8 cellular contexts compared by ENCODE assay signal in the genomic region with DNA sequence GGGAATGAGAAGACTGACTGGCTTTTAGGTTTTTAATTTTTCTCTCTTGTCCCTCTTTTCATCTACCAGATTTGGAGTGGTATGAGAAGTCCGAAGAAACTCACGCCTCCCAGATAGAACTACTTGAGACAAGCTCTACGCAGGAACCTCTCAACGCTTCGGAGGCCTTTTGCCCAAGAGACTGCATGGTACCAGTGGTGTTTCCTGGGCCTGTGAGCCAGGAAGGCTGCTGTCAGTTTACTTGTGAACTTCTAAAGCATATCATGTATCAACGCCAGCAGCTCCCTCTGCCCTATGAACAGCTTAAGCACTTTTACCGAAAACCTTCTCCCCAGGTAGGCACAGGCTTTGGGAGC. TPM values are rescaled to one million over a fixed set of nuclear protein-coding genes. Genes with fewer than 3 reads are reported as not detected.
A peak's percentile ranks its signal among the peaks of the same experiment; 100 is the strongest.
DNase-seq lines count a peak whose midpoint lies in the region; ATAC-seq and TF ChIP-seq lines count a peak whose summit lies in the region.

No MANE protein-coding gene starts in this region.

- H3K27me3 ChIP-seq in GM23338 (ENCODE audit: insufficient read depth) (no peaks in the 10 kb centered on the region), psoas muscle (ENCODE audit: insufficient read depth in 3 of 3, low read length in 2 of 3) (no peaks in the 10 kb centered on the region)

- H3K4me1 Mint-ChIP-seq in GM23338: peaks cover 16% of the 10 kb centered on the region
- H3K4me1 Mint-ChIP-seq in activated CD4-positive, alpha-beta T cell treated with anti-CD3 and anti-CD28 coated beads, Interleukin-2, amount 10 ng/mL, durations not matched to agents 24 days and 14 days: peaks cover 37% of the 10 kb centered on the region

- peak overlapping the region; percentile 98 for H3K4me3 Mint-ChIP-seq in GM23338
- H3K4me3 Mint-ChIP-seq in activated CD4-positive, alpha-beta T cell treated with anti-CD3 and anti-CD28 coated beads, Interleukin-2, amount 10 ng/mL, durations not matched to agents 24 days and 14 days: peak overlapping the region; percentile 99

- H3K36me3 ChIP-seq in GM23338 (ENCODE audit: insufficient read depth) (peaks cover 19% of the 10 kb centered on the region), psoas muscle (ENCODE audit: insufficient read depth in 1 of 2, low read depth in 1 of 2) (peaks cover 3 to 45% of the 10 kb centered on the region in 2 donors)

- peaks cover 23% of the 10 kb centered on the region for H4K20me1 ChIP-seq in GM23338 (replicated peaks; ENCODE audit: insufficient read depth)

- peak overlapping the region; percentile 94 for H3K4me2 ChIP-seq in GM23338

- TF ChIP-seq CTCF in AG09309 (IDR thresholded peaks at IDR 0.05; ENCODE audit: control insufficient read depth, insufficient read depth, low read depth, low read length, missing control alignments) (no peak), GM23338 (conservative IDR thresholded peaks at IDR 0.05; ENCODE audit: low read depth in 2 of 2) (no peak), fibroblast of the aortic adventitia (IDR thresholded peaks at IDR 0.05; ENCODE audit: insufficient read depth, low read length) (no peak), psoas muscle (IDR thresholded peaks at IDR 0.05) (no peak)

- H3K4me3 ChIP-seq in AG09309 (ENCODE audit: control insufficient read depth, low read depth, low read length): peak overlapping the region; percentile 93
- H3K4me3 ChIP-seq in GM23338: peak overlapping the region; percentile 99
- H3K4me3 ChIP-seq in fibroblast of the aortic adventitia (ENCODE audit: low read depth, low read length): peak overlapping the region; percentile 97
- peak overlapping the region; percentile 92 for H3K4me3 ChIP-seq in psoas muscle

- ATAC-seq in GM23338 (no peak), psoas muscle (peak; percentile 16 to 42 (median 30)), HG03039 (IDR thresholded peaks at IDR 0.05; ENCODE audit: unreplicated experiment) (no peak)

- 0 out of 2 replicates have a peak, but pooled peaks cover 3% of the 10 kb centered on the region for H3F3A ChIP-seq in GM23338 (replicated peaks; ENCODE audit: low read depth)

- no peaks in the 10 kb centered on the region for H3K9me2 ChIP-seq in GM23338 (ENCODE audit: insufficient read depth)

- H3K9me3 ChIP-seq in psoas muscle: no peaks in the 10 kb centered on the region

- peak overlapping the region; percentile 76 for H2AFZ ChIP-seq in GM23338

- H3K9me3 Mint-ChIP-seq in GM23338: no peaks in the 10 kb centered on the region
- no peaks in the 10 kb centered on the region for H3K9me3 Mint-ChIP-seq in activated CD4-positive, alpha-beta T cell treated with anti-CD3 and anti-CD28 coated beads, Interleukin-2, amount 10 ng/mL, durations not matched to agents 24 days and 14 days

- DNase-seq in AG09309 (ENCODE audit: low read depth) (no peak), GM23338 (ENCODE audit: low spot score) (peak; percentile 10), fibroblast of the aortic adventitia (ENCODE audit: low read depth) (peak; percentile 27), psoas muscle (no peak), MV-4-11 (lab: John Stamatoyannopoulos, UW) (no peak), inferior parietal cortex (ENCODE audit: extremely low spot score) (no peak)
- DNase-seq in activated CD4-positive, alpha-beta T cell treated with anti-CD3 and anti-CD28 coated beads, Interleukin-2, amount 10 ng/mL, durations not matched to agents 24 days and 14 days: peak; percentile 75

- peaks cover 44% of the 10 kb centered on the region for H3K79me2 ChIP-seq in GM23338 (replicated peaks; ENCODE audit: insufficient read depth)

- H3K27ac ChIP-seq in GM23338 (ENCODE audit: low read depth): 0 out of 2 replicates have a peak overlapping the region, but pooled peaks have one; percentile 51
- peak overlapping the region; percentile 92 for H3K27ac ChIP-seq in psoas muscle

- H3K27ac Mint-ChIP-seq in GM23338: peak overlapping the region; percentile 96
- peak overlapping the region; percentile 96 for H3K27ac Mint-ChIP-seq in activated CD4-positive, alpha-beta T cell treated with anti-CD3 and anti-CD28 coated beads, Interleukin-2, amount 10 ng/mL, durations not matched to agents 24 days and 14 days

- 11 to 18% (median 14%) methylated on average over 7 of the region's 7 CpGs for WGBS in psoas muscle, 3 donors

- intact Hi-C loops in activated CD4-positive, alpha-beta T cell treated with anti-CD3 and anti-CD28 coated beads, Interleukin-2, amount 10 ng/mL, durations not matched to agents 24 days and 14 days (cut with micrococcal nuclease): loop anchor here (10.0 kb wide), 1 partner anchor 439 kb away; no protein-coding TSS in a partner anchor
- intact Hi-C loops in psoas muscle (cut with DNase I): loop anchor here in 1 of 2 donors (10.0 kb wide), 1 partner anchor 439 kb away; no protein-coding TSS in a partner anchor

- H3K36me3 Mint-ChIP-seq in GM23338 (ENCODE audit: low read depth): peaks cover 53% of the 10 kb centered on the region
- H3K36me3 Mint-ChIP-seq in activated CD4-positive, alpha-beta T cell treated with anti-CD3 and anti-CD28 coated beads, Interleukin-2, amount 10 ng/mL, durations not matched to agents 24 days and 14 days (ENCODE audit: low read depth): peaks cover 39% of the 10 kb centered on the region

- peaks cover 7% of the 10 kb centered on the region for H3K27me3 Mint-ChIP-seq in GM23338 (ENCODE audit: insufficient read depth, low read depth, poor library complexity)
- no peaks in the 10 kb centered on the region for H3K27me3 Mint-ChIP-seq in activated CD4-positive, alpha-beta T cell treated with anti-CD3 and anti-CD28 coated beads, Interleukin-2, amount 10 ng/mL, durations not matched to agents 24 days and 14 days

- H3K4me1 ChIP-seq in GM23338 (ENCODE audit: insufficient read depth): peaks cover 13% of the 10 kb centered on the region
- peaks cover 42% of the 10 kb centered on the region for H3K4me1 ChIP-seq in psoas muscle

TF ChIP-seq in GM23338, 12 proteins besides CTCF, POLR2A, EP300 and RAD21 (continues in another document):
- TF ChIP-seq, protein P1, sequence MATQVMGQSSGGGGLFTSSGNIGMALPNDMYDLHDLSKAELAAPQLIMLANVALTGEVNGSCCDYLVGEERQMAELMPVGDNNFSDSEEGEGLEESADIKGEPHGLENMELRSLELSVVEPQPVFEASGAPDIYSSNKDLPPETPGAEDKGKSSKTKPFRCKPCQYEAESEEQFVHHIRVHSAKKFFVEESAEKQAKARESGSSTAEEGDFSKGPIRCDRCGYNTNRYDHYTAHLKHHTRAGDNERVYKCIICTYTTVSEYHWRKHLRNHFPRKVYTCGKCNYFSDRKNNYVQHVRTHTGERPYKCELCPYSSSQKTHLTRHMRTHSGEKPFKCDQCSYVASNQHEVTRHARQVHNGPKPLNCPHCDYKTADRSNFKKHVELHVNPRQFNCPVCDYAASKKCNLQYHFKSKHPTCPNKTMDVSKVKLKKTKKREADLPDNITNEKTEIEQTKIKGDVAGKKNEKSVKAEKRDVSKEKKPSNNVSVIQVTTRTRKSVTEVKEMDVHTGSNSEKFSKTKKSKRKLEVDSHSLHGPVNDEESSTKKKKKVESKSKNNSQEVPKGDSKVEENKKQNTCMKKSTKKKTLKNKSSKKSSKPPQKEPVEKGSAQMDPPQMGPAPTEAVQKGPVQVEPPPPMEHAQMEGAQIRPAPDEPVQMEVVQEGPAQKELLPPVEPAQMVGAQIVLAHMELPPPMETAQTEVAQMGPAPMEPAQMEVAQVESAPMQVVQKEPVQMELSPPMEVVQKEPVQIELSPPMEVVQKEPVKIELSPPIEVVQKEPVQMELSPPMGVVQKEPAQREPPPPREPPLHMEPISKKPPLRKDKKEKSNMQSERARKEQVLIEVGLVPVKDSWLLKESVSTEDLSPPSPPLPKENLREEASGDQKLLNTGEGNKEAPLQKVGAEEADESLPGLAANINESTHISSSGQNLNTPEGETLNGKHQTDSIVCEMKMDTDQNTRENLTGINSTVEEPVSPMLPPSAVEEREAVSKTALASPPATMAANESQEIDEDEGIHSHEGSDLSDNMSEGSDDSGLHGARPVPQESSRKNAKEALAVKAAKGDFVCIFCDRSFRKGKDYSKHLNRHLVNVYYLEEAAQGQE (IDR thresholded peaks at IDR 0.05; ENCODE audit: unreplicated experiment): no peak
- no peak for TF ChIP-seq JUNB (IDR thresholded peaks at IDR 0.05; ENCODE audit: unreplicated experiment)

RNA-seq across cellular contexts. Expression of a gene that starts 0.7 kb away (rescaled TPM):
- 39.6 and 51.7 TPM in 2 replicates for total RNA-seq in GM23338 (2014; rRNA removed; shearing (Covaris generic))
- polyA plus RNA-seq in GM23338 (2016; fragmentation: Nextera tagmentation; extraction: Ambion mirVana) (26.6 and 27.2 TPM in 2 replicates), psoas muscle (10 to 100 TPM; 30.5 to 43.1 (median 31.6) TPM)
- 36.3 and 40.2 TPM in 2 replicates for total RNA-seq in activated CD4-positive, alpha-beta T cell treated with anti-CD3 and anti-CD28 coated beads, Interleukin-2, amount 10 ng/mL, durations not matched to agents 24 days and 14 days
- total RNA-seq in fibroblast of the aortic adventitia (ENCODE audit: low replicate concordance) (8.3 and 20.6 TPM in 2 replicates), psoas muscle (10 to 100 TPM; 17.0 to 36.6 (median 26.1) TPM)

RNA-seq across cellular contexts. Expression of a gene that starts 7.2 kb away (rescaled TPM):
- total RNA-seq in GM23338 (2014; rRNA removed; shearing (Covaris generic)): 46.4 and 55.9 TPM in 2 replicates
- polyA plus RNA-seq in GM23338 (2016; fragmentation: Nextera tagmentation; extraction: Ambion mirVana) (14.9 and 17.5 TPM in 2 replicates), psoas muscle (10 to 100 TPM; 27.8 to 69.6 (median 33.9) TPM)
- 69.4 and 70.3 TPM in 2 replicates for total RNA-seq in activated CD4-positive, alpha-beta T cell treated with anti-CD3 and anti-CD28 coated beads, Interleukin-2, amount 10 ng/mL, durations not matched to agents 24 days and 14 days
- total RNA-seq in fibroblast of the aortic adventitia (ENCODE audit: low replicate concordance) (32.5 and 61.2 TPM in 2 replicates), psoas muscle (10 to 100 TPM; 32.8 to 43.8 (median 35.2) TPM)

RNA-seq across cellular contexts. Expression of a gene that starts 8.5 kb away (rescaled TPM):
- 0.10 TPM in 1 of 2 replicates, not detected in the other for total RNA-seq in GM23338 (2014; rRNA removed; shearing (Covaris generic))
- polyA plus RNA-seq in GM23338 (2016; fragmentation: Nextera tagmentation; extraction: Ambion mirVana) (0.38 and 0.39 TPM in 2 replicates), psoas muscle (under 1 TPM; 0.36 to 0.59 (median 0.51) TPM)
- not detected in 2 replicates for total RNA-seq in activated CD4-positive, alpha-beta T cell treated with anti-CD3 and anti-CD28 coated beads, Interleukin-2, amount 10 ng/mL, durations not matched to agents 24 days and 14 days
- total RNA-seq in fibroblast of the aortic adventitia (ENCODE audit: low replicate concordance) (0.18 and 0.57 TPM in 2 replicates), psoas muscle (under 1 TPM in 1 of 4 donors, not detected in 3; 0.11 TPM)

RNA-seq across cellular contexts. Expression of a gene that starts 51.3 kb away (rescaled TPM):
- 51.7 and 62.7 TPM in 2 replicates for total RNA-seq in GM23338 (2014; rRNA removed; shearing (Covaris generic))
- polyA plus RNA-seq in GM23338 (2016; fragmentation: Nextera tagmentation; extraction: Ambion mirVana) (58.6 and 58.9 TPM in 2 replicates), psoas muscle (100 to 1,000 TPM; 106 to 151 (median 148) TPM)
- total RNA-seq in activated CD4-positive, alpha-beta T cell treated with anti-CD3 and anti-CD28 coated beads, Interleukin-2, amount 10 ng/mL, durations not matched to agents 24 days and 14 days: 47.4 and 50.1 TPM in 2 replicates
- total RNA-seq in fibroblast of the aortic adventitia (ENCODE audit: low replicate concordance) (22.6 and 32.4 TPM in 2 replicates), psoas muscle (100 to 1,000 TPM in 2 of 4 donors, 10 to 100 TPM in 2; 64.1 to 152 (median 103) TPM)

Comparison
In these comparisons a context has a peak if more than half of its experiments do, and no peak if none do; other contexts are left out.
1. DNase-seq: peak in GM23338 (single experiment), activated CD4-positive, alpha-beta T cell treated with anti-CD3 and anti-CD28 coated beads, Interleukin-2, amount 10 ng/mL, durations not matched to agents 24 days and 14 days (single experiment) and fibroblast of the aortic adventitia (single experiment); none in AG09309 (single experiment), psoas muscle (0 of 2), MV-4-11 (single experiment) and inferior parietal cortex (single experiment).
2. ATAC-seq: peak in psoas muscle (4 of 4); none in GM23338 (single experiment) and HG03039 (single experiment).
3. Peak in every context shown above with its lines, with median percentiles within 50 percentile points of each other: H3K4me3 ChIP-seq.